Comparison of ENCODE assay signal across 32 cellular contexts in genomic region chr6:149919834-149920225, GRCh38. TPM values are rescaled to one million over a fixed set of nuclear protein-coding genes. Genes with fewer than 3 reads are reported as not detected.
"Had no signal": no experiment of that assay in that cellular context is flagged by ENCODE, and none has a peak within 500 bp of the region (broad histone marks: within the 10 kb centered on the region; RNA-seq: fewer than 3 reads in every experiment).

No MANE protein-coding gene starts in this region.

- H3K27ac ChIP-seq: ascending aorta, cardiac muscle cell, gastroesophageal sphincter, lower lobe of right lung, neutrophil, prostate gland, SJSA1, tibial artery had no signal

- H3K4me3 Mint-ChIP-seq: activated CD8-positive, alpha-beta T cell treated with anti-CD3 and anti-CD28 coated beads, Interleukin-2, amount 10 ng/mL, durations not matched to agents 7 days and 5 days; activated naive CD8-positive, alpha-beta T cell; stimulated activated memory B cell treated with anti-CD40 and anti-IgM and Interleukin-4, amounts not matched to agents 10 μg/mL and 1 μg/mL and 100 μg/mL, for 72 hours; stimulated activated naive CD8-positive, alpha-beta T cell treated with anti-CD3 and anti-CD28 coated beads, Interleukin-15, amount 100 ng/mL, for 72 hours had no signal

- H3K27ac Mint-ChIP-seq: activated CD8-positive, alpha-beta T cell treated with anti-CD3 and anti-CD28 coated beads, Interleukin-2, amount 10 ng/mL, durations not matched to agents 7 days and 5 days; activated naive CD8-positive, alpha-beta T cell; brain; nephron; stimulated activated memory B cell treated with anti-CD40 and anti-IgM and Interleukin-4, amounts not matched to agents 10 μg/mL and 1 μg/mL and 100 μg/mL, for 72 hours; stimulated activated naive CD8-positive, alpha-beta T cell treated with anti-CD3 and anti-CD28 coated beads, Interleukin-15, amount 100 ng/mL, for 72 hours had no signal

- H3K4me3 ChIP-seq: ascending aorta, cardiac muscle cell, gastroesophageal sphincter, lower lobe of right lung, prostate gland, SJSA1, tibial artery had no signal

- ATAC-seq: activated CD8-positive, alpha-beta T cell treated with anti-CD3 and anti-CD28 coated beads, Interleukin-2, amount 10 ng/mL, durations not matched to agents 7 days and 5 days; gastroesophageal sphincter; lower lobe of right lung; sciatic nerve; stimulated activated naive CD8-positive, alpha-beta T cell treated with anti-CD3 and anti-CD28 coated beads, Interleukin-15, amount 100 ng/mL, for 72 hours had no signal

- H3K4me1 ChIP-seq: prostate gland had no signal

- H3K9me3 Mint-ChIP-seq: nephron; stimulated activated memory B cell treated with anti-CD40 and anti-IgM and Interleukin-4, amounts not matched to agents 10 μg/mL and 1 μg/mL and 100 μg/mL, for 72 hours; stimulated activated naive CD8-positive, alpha-beta T cell treated with anti-CD3 and anti-CD28 coated beads, Interleukin-15, amount 100 ng/mL, for 72 hours had no signal

- H3K9me3 ChIP-seq: ascending aorta, gastroesophageal sphincter, lower lobe of right lung, neutrophil, prostate gland, SJSA1, tibial artery had no signal

- H3K36me3 Mint-ChIP-seq: brain; stimulated activated memory B cell treated with anti-CD40 and anti-IgM and Interleukin-4, amounts not matched to agents 10 μg/mL and 1 μg/mL and 100 μg/mL, for 72 hours had no signal

- DNase-seq: activated CD8-positive, alpha-beta T cell treated with anti-CD3 and anti-CD28 coated beads, Interleukin-2, amount 10 ng/mL, durations not matched to agents 7 days and 5 days; activated effector memory CD4-positive, alpha-beta T cell treated with Interleukin-2 at 50 U/mL for 16 hours; activated naive CD4-positive, alpha-beta T cell treated with Interleukin-2 at 50 U/mL for 16 hours; hippocampal formation; lower lobe of right lung; mesenchymal stem cell; retina; small intestine; stimulated activated CD4-positive, alpha-beta T cell treated with anti-CD3 and anti-CD28 coated beads, Interleukin-1b, Interleukin-23, amount 100 ng/mL, for 48 hours; stimulated activated CD4-positive, alpha-beta T cell treated with anti-CD3 and anti-CD28 coated beads, Interleukin-4, amount 100 ng/mL, for 4 hours; stimulated activated CD8-positive, alpha-beta memory T cell treated with anti-CD3 and anti-CD28 coated beads, Interleukin-4, amount 100 ng/mL, for 48 hours; stimulated activated naive CD8-positive, alpha-beta T cell treated with anti-CD3 and anti-CD28 coated beads, Interleukin-15, amount 100 ng/mL, for 72 hours; substantia nigra; T-helper 2 cell had no signal

- H3K36me3 ChIP-seq: ascending aorta, cardiac muscle cell, gastroesophageal sphincter, lower lobe of right lung, neutrophil, prostate gland, SJSA1, tibial artery had no signal

- H3K27me3 ChIP-seq: ascending aorta, gastroesophageal sphincter, SJSA1, tibial artery had no signal

RNA-seq across cellular contexts. Expression of gene RAET1G, which starts 3.1 kb away (rescaled TPM):
- total RNA-seq: activated CD8-positive, alpha-beta T cell treated with anti-CD3 and anti-CD28 coated beads, Interleukin-2, amount 10 ng/mL, durations not matched to agents 7 days and 5 days; ascending aorta; cardiac muscle cell; cerebellum; kidney epithelial cell; mononuclear cell had no signal
- polyA plus RNA-seq: cardiac muscle cell had no signal

RNA-seq across cellular contexts. Expression of gene RAET1E, which starts 21.9 kb away (rescaled TPM):
- total RNA-seq: activated CD8-positive, alpha-beta T cell treated with anti-CD3 and anti-CD28 coated beads, Interleukin-2, amount 10 ng/mL, durations not matched to agents 7 days and 5 days; ascending aorta; cardiac muscle cell; cerebellum; endothelial cell of umbilical vein; fibroblast of villous mesenchyme; kidney epithelial cell; lower lobe of right lung; mononuclear cell; osteocyte; SJSA1 had no signal
- polyA plus RNA-seq: cardiac muscle cell had no signal

RNA-seq across cellular contexts. Expression of gene ULBP2, which starts 22.0 kb away (rescaled TPM):
- total RNA-seq: ascending aorta, cardiac muscle cell had no signal
- polyA plus RNA-seq: cardiac muscle cell had no signal

RNA-seq across cellular contexts. Expression of gene ULBP1, which starts 43.9 kb away (rescaled TPM):
- total RNA-seq: cardiac muscle cell, sciatic nerve had no signal
- polyA plus RNA-seq: cardiac muscle cell had no signal
